4 cellular contexts compared by ENCODE assay signal in genomic region chr18:42351455-42351854, GRCh38.
TF ChIP-seq lines count a peak whose summit lies in the region.

No MANE protein-coding gene starts in this region.

TF ChIP-seq in SK-N-SH, 30 proteins besides CTCF, POLR2A, EP300 and RAD21:
- TF ChIP-seq REST (IDR thresholded peaks at IDR 0.05; ENCODE audit: low read depth, low read length) (peak; percentile 68), RXRA (IDR thresholded peaks at IDR 0.05; ENCODE audit: borderline replicate concordance, low read depth) (no peak)
TF ChIP-seq in SK-N-SH: peak in this region for 1.

TF ChIP-seq in SK-N-SH treated with all-trans-retinoic acid at 6 μM for 48 hours, 23 proteins besides CTCF, POLR2A, EP300 and RAD21:
- no peak for TF ChIP-seq CSRNP3 (CRISPR knock-in tag; IDR thresholded peaks at IDR 0.05)

TF ChIP-seq in HEK293, 187 proteins besides CTCF, POLR2A, EP300 and RAD21:
- TF ChIP-seq REST (tag by site-specific recombination; IDR thresholded peaks at IDR 0.05) (peak; percentile 51; the same call in 1 of the 2 replicates), ZNF610 (tag by site-specific recombination; IDR thresholded peaks at IDR 0.05; ENCODE audit: borderline replicate concordance) (no peak)
TF ChIP-seq in HEK293: peak in this region for 1.

TF ChIP-seq in GM12878, 131 proteins besides CTCF, POLR2A, EP300 and RAD21:
- TF ChIP-seq RB1 (IDR thresholded peaks at IDR 0.05; ENCODE audit: borderline replicate concordance) (no peak), REST (IDR thresholded peaks at IDR 0.05; ENCODE audit: low read depth, low read length) (peak; percentile 58; the same call in 1 of the 2 replicates)
TF ChIP-seq in GM12878: peak in this region for 1.
